ENCODE assay signal across 17 cellular contexts in genomic region chr15:66779331-66780009, GRCh38.
DNase-seq lines count a peak whose midpoint lies in the region; ATAC-seq and TF ChIP-seq lines count a peak whose summit lies in the region.
"Had no signal": no experiment of that assay in that cellular context is flagged by ENCODE, and none has a peak within 500 bp of the region (broad histone marks: within the 10 kb centered on the region; RNA-seq: fewer than 3 reads in every experiment).

No MANE protein-coding gene starts in this region.

- POLR2A ChIA-PET in PC-3 (lab: Charles Lee; ENCODE audit: unreplicated experiment) = interaction anchor here (0.6 kb wide), 1 partner anchor 70 kb away, joined by 3 read pairs; no protein-coding TSS in a partner anchor

- no peaks in the 10 kb centered on the region for H3K36me3 ChIP-seq in PC-3 (ENCODE audit: low read depth, low read length)
- H3K36me3 ChIP-seq: ovary had no signal

- peaks cover 50% of the 10 kb centered on the region for H3K4me1 Mint-ChIP-seq in Calu3 (ENCODE audit: low read depth, unreplicated experiment)

- peak overlapping the region; percentile 17 for H3K27ac Mint-ChIP-seq in Calu3 (ENCODE audit: unreplicated experiment)
- H3K27ac Mint-ChIP-seq: activated CD8-positive, alpha-beta T cell treated with anti-CD3 and anti-CD28 coated beads, Interleukin-2, amount 10 ng/mL, durations not matched to agents 7 days and 5 days had no signal

- H3K79me2 ChIP-seq in PC-3 (ENCODE audit: low read length) = peaks cover 14% of the 10 kb centered on the region; the same call in 1 of the 2 replicates

- ATAC-seq in PC-3 = peak; percentile 46
- no peak for ATAC-seq in HG03521 (IDR thresholded peaks at IDR 0.05; ENCODE audit: unreplicated experiment)
- no peak for ATAC-seq in GM18511 (IDR thresholded peaks at IDR 0.05; ENCODE audit: unreplicated experiment)
- ATAC-seq: activated CD8-positive, alpha-beta T cell treated with anti-CD3 and anti-CD28 coated beads, Interleukin-2, amount 10 ng/mL, durations not matched to agents 7 days and 5 days had no signal

- peak overlapping the region; percentile 58 for H3K27ac ChIP-seq in PC-3 (ENCODE audit: low read length)
- H3K27ac ChIP-seq: ovary had no signal

- no peaks in the 10 kb centered on the region for H3K27me3 ChIP-seq in PC-3 (ENCODE audit: low read length)
- H3K27me3 ChIP-seq: ovary had no signal

- no peaks in the 10 kb centered on the region for H3K27me3 Mint-ChIP-seq in Calu3 (ENCODE audit: unreplicated experiment)

- no peaks in the 10 kb centered on the region for H3K9me3 Mint-ChIP-seq in Calu3 (ENCODE audit: low read depth, unreplicated experiment)

- TF ChIP-seq CTCF in Calu3 (IDR thresholded peaks at IDR 0.05; ENCODE audit: unreplicated experiment) (no peak), PC-3 (conservative IDR thresholded peaks at IDR 0.05; ENCODE audit: low read depth, low read length) (no peak)

- H3K36me3 Mint-ChIP-seq in Calu3 (ENCODE audit: insufficient read depth, unreplicated experiment) = peaks cover 35% of the 10 kb centered on the region

- intact Hi-C loops in Calu3 (cut with micrococcal nuclease; ENCODE audit: unreplicated experiment) = no loop called here
- intact Hi-C loops in PC-3 (cut with micrococcal nuclease) = no loop called here
- intact Hi-C loops in posterior vena cava (cut with DNase I) = loop anchor here in 1 of 2 donors (5.0 kb wide), 1 partner anchor 73 kb away; no protein-coding TSS in a partner anchor

- H3K4me2 ChIP-seq in PC-3 (ENCODE audit: low read length) = peak overlapping the region; percentile 56

- peaks cover 27% of the 10 kb centered on the region for H3K4me1 ChIP-seq in PC-3 (ENCODE audit: insufficient read depth, low read length)

- H2AFZ ChIP-seq in PC-3 (ENCODE audit: low read length) = no peak overlapping the region

- no peaks in the 10 kb centered on the region for H3K9me3 ChIP-seq in PC-3 (ENCODE audit: low read length)
- H3K9me3 ChIP-seq: ovary had no signal

- H3K4me3 ChIP-seq in PC-3 (ENCODE audit: low read length) = no peak overlapping the region
- H3K4me3 ChIP-seq: GM12878, lung, ovary had no signal

- H3K9me2 ChIP-seq in PC-3 (replicated peaks; ENCODE audit: low read length) = no peaks in the 10 kb centered on the region

- H3F3A ChIP-seq in PC-3 (ENCODE audit: low read length, unreplicated experiment) = no peaks in the 10 kb centered on the region

- CTCF ChIA-PET in Calu3 (lab: Charles Lee) (interaction anchor here (0.6 to 4.0 kb wide), 6 partner anchors 10 to 148 kb away, joined by 3 to 23 read pairs (median 4); no protein-coding TSS in a partner anchor), PC-3 (lab: Charles Lee) (interaction anchor here (0.6 kb wide), 1 partner anchor 19 kb away, joined by 3 read pairs; no protein-coding TSS in a partner anchor)

- no peak overlapping the region for H3K4me3 Mint-ChIP-seq in Calu3 (ENCODE audit: low read depth, unreplicated experiment)
- H3K4me3 Mint-ChIP-seq: activated CD8-positive, alpha-beta T cell treated with anti-CD3 and anti-CD28 coated beads, Interleukin-2, amount 10 ng/mL, durations not matched to agents 7 days and 5 days had no signal

- no peaks in the 10 kb centered on the region for H4K20me1 ChIP-seq in PC-3 (ENCODE audit: low read length)

- H3K9ac ChIP-seq in PC-3 (ENCODE audit: low read length) = peak overlapping the region; percentile 27; the same call in 1 of the 2 replicates

- no TSS peak for BruUV-seq in Calu3 (replicated peaks; lab: Mats Ljungman, UMichigan)
- BruUV-seq in PC-3 (replicated peaks; lab: Mats Ljungman, UMichigan) = no TSS peak

- DNase-seq in Calu3 = no peak
- no peak for DNase-seq in PC-3
- DNase-seq in islet precursor cell = peak; percentile 55
- peak; percentile 53 for DNase-seq in posterior vena cava (ENCODE audit: low spot score)
- no peak for DNase-seq in UCSD-AML1 (lab: John Stamatoyannopoulos, UW; ENCODE audit: unreplicated experiment)
- DNase-seq in C1 segment of cervical spinal cord (lab: John Stamatoyannopoulos, UW) = no peak
- DNase-seq: activated CD8-positive, alpha-beta T cell treated with anti-CD3 and anti-CD28 coated beads, Interleukin-2, amount 10 ng/mL, durations not matched to agents 7 days and 5 days; activated gamma-delta T cell treated with Interleukin-2 at 50 U/mL for 16 hours; central memory CD4-positive, alpha-beta T cell; NCI-H1092 treated with DMSO at 0.1 percent for 48 hours; NCI-H446; stimulated activated CD4-positive, alpha-beta T cell treated with anti-CD3 and anti-CD28 coated beads, Interleukin-1b, Interleukin-23, amount 100 ng/mL, for 48 hours had no signal

Comparison
In these comparisons a context has a peak if more than half of its experiments do, and no peak if none do; other contexts are left out.
1. DNase-seq: peak in islet precursor cell (single experiment) and posterior vena cava (single experiment); none in Calu3 (single experiment), PC-3 (single experiment), UCSD-AML1 (single experiment) and C1 segment of cervical spinal cord (0 of 14).